Comparison of ENCODE assay signal across 10 cellular contexts in the genomic region with DNA sequence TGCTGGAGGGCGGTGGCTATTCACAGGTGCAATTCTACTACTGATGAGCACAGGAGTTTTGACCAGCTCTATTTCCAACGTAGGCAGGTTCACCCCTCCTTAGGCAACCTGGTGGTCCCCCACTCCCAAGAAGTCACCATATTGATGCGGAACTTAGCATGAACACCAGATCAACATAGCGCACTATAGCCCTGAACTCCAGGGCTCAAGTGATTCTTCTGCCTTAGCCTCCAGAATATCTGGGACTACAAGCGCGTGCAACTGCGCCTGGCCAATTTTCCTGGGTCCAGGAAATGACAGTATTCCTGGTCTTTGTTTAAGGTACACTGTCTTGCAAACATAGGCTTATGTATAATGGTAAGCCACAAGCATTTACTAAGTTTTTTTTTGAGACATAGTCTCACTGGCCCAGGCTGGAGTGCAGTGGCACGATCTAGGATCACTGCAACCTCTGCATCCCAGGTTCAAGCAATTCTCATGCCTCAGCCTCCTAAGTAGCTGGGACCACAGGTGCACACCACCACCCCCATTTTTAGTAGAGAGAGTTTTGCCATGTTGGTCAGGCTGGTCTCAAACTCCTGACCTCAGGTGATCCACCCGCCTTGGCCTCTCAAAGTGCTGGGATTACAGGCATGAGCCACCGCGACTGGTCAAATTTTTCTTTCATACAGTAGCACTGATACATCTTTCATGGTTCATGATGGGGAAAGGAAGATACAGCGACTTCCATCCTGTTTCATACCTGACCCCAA. TPM values are rescaled to one million over a fixed set of nuclear protein-coding genes. Genes with fewer than 3 reads are reported as not detected.
DNase-seq lines count a peak whose midpoint lies in the region; ATAC-seq and TF ChIP-seq lines count a peak whose summit lies in the region.
"Had no signal": no experiment of that assay in that cellular context is flagged by ENCODE, and none has a peak within 500 bp of the region (broad histone marks: within the 10 kb centered on the region; RNA-seq: fewer than 3 reads in every experiment).

No MANE protein-coding gene starts in this region.

- no peak for TF ChIP-seq CTCF in left ventricle myocardium inferior (IDR thresholded peaks at IDR 0.05; ENCODE audit: borderline replicate concordance)

- H3K27me3 Mint-ChIP-seq in central memory CD8-positive, alpha-beta T cell: no peaks in the 10 kb centered on the region

- peaks cover 17% of the 10 kb centered on the region for H3K36me3 ChIP-seq in left ventricle myocardium inferior
- H3K36me3 ChIP-seq in muscle layer of duodenum (ENCODE audit: control insufficient read depth in 1 of 2, insufficient read depth in 2 of 2, low read length in 2 of 2): peaks cover 0 to 20% of the 10 kb centered on the region in 2 donors
- H3K36me3 ChIP-seq in aorta (ENCODE audit: control insufficient read depth in 1 of 2, insufficient read depth in 2 of 2, low read length in 1 of 2): no peaks in the 10 kb centered on the region

- intact Hi-C loops in left ventricle myocardium inferior (cut with micrococcal nuclease): no loop called here
- intact Hi-C loops in Right ventricle myocardium inferior (cut with DNase I): loop anchor here (10.0 kb wide), 1 partner anchor 248 kb away; no protein-coding TSS in a partner anchor
- intact Hi-C loops in aorta (cut with DNase I): loop anchor here in 1 of 2 donors (10.0 kb wide), 1 partner anchor 408 kb away; a partner anchor contains a TSS

- H3K4me1 Mint-ChIP-seq in central memory CD8-positive, alpha-beta T cell: peaks cover 75% of the 10 kb centered on the region

- no peak for DNase-seq in left ventricle myocardium inferior
- DNase-seq in Right ventricle myocardium inferior (ENCODE audit: missing footprints): no peak
- DNase-seq in central memory CD8-positive, alpha-beta T cell (ENCODE audit: low spot score in 2 of 2): no peak
- DNase-seq in aorta: peak in 1 of 2 donors; percentile 50
- no peak for DNase-seq in AG08396 (ENCODE audit: low spot score)
- DNase-seq in AG08395 (ENCODE audit: low spot score): no peak

- no peak for ATAC-seq in Right ventricle myocardium inferior
- no peak for ATAC-seq in central memory CD8-positive, alpha-beta T cell (replicated peaks; ENCODE audit: extremely low read depth, poor library complexity, severe bottlenecking)
- no peak for ATAC-seq in aorta (ENCODE audit: low FRiP score)
- no peak for ATAC-seq in esophagus mucosa

- H3K27me3 ChIP-seq in left ventricle myocardium inferior (ENCODE audit: low read depth): no peaks in the 10 kb centered on the region
- H3K27me3 ChIP-seq in muscle layer of duodenum (ENCODE audit: low read depth, low read length): no peaks in the 10 kb centered on the region
- no peaks in the 10 kb centered on the region for H3K27me3 ChIP-seq in aorta (ENCODE audit: control insufficient read depth in 1 of 2, insufficient read depth in 2 of 2, low read length in 1 of 2)
- H3K27me3 ChIP-seq: SJSA1 had no signal

- no peaks in the 10 kb centered on the region for H3K9me3 ChIP-seq in left ventricle myocardium inferior (replicated peaks)
- no peaks in the 10 kb centered on the region for H3K9me3 ChIP-seq in muscle layer of duodenum (ENCODE audit: control insufficient read depth in 1 of 2, low read length in 2 of 2)
- H3K9me3 ChIP-seq in aorta (ENCODE audit: control insufficient read depth, low read length): no peaks in the 10 kb centered on the region
- H3K9me3 ChIP-seq: SJSA1 had no signal

- peak overlapping the region; percentile 99 for H3K4me3 Mint-ChIP-seq in central memory CD8-positive, alpha-beta T cell

- H3K9me3 Mint-ChIP-seq in central memory CD8-positive, alpha-beta T cell: no peaks in the 10 kb centered on the region

- peaks cover 56% of the 10 kb centered on the region for H3K36me3 Mint-ChIP-seq in central memory CD8-positive, alpha-beta T cell (ENCODE audit: insufficient read depth)

- WGBS in aorta, 2 donors: 70% methylated on average over 12 of the region's 12 CpGs

- H3K4me3 ChIP-seq in left ventricle myocardium inferior: peak overlapping the region; percentile 56
- peak overlapping the region; percentile 45 to 52 for H3K4me3 ChIP-seq in muscle layer of duodenum (ENCODE audit: low read depth in 1 of 2, low read length in 2 of 2)
- H3K4me3 ChIP-seq in aorta (ENCODE audit: low read length in 2 of 2): no peak overlapping the region
- H3K4me3 ChIP-seq: SJSA1 had no signal

- H3K27ac Mint-ChIP-seq in central memory CD8-positive, alpha-beta T cell (ENCODE audit: low read depth): peak overlapping the region; percentile 93

- H3K27ac ChIP-seq in left ventricle myocardium inferior (replicated peaks) (peak overlapping the region; percentile 96), muscle layer of duodenum (ENCODE audit: low read length) (peak overlapping the region; percentile 88), aorta (ENCODE audit: low read depth in 1 of 2, low read length in 2 of 2) (peak overlapping the region; percentile 39 to 92)

- H3K4me1 ChIP-seq in left ventricle myocardium inferior: peaks cover 97% of the 10 kb centered on the region
- peaks cover 49 to 81% of the 10 kb centered on the region in 2 donors for H3K4me1 ChIP-seq in muscle layer of duodenum (ENCODE audit: control insufficient read depth in 1 of 2, insufficient read depth in 2 of 2, low read length in 2 of 2)
- H3K4me1 ChIP-seq in aorta (ENCODE audit: control insufficient read depth in 1 of 2, insufficient read depth in 2 of 2, low read length in 2 of 2): peaks cover 2 to 15% of the 10 kb centered on the region in 2 donors

RNA-seq across cellular contexts. Expression of a gene that starts 12.6 kb away (rescaled TPM):
- total RNA-seq in left ventricle myocardium inferior: 97.0 TPM
- 99.7 TPM for total RNA-seq in Right ventricle myocardium inferior
- total RNA-seq in aorta: 100 to 1,000 TPM; 247 to 533 TPM
- polyA plus RNA-seq in aorta: 100 to 1,000 TPM; 146 to 200 TPM
- 169 TPM for total RNA-seq in esophagus mucosa

RNA-seq across cellular contexts. Expression of a gene that starts 17.6 kb away (rescaled TPM):
- total RNA-seq in left ventricle myocardium inferior: 46.3 TPM
- total RNA-seq in Right ventricle myocardium inferior: 80.3 TPM
- 10 to 100 TPM; 94.4 to 98.0 TPM for total RNA-seq in aorta
- polyA plus RNA-seq in aorta: 10 to 100 TPM in 1 of 2 donors, 1 to 10 TPM in 1; 8.8 to 50.4 TPM
- total RNA-seq in esophagus mucosa: 42.9 TPM

RNA-seq across cellular contexts. Expression of a gene that starts 51.2 kb away (rescaled TPM):
- total RNA-seq in left ventricle myocardium inferior: 0.44 TPM
- total RNA-seq in Right ventricle myocardium inferior: not detected
- total RNA-seq in aorta: under 1 TPM in 1 of 2 donors, not detected in 1; 0.99 TPM
- 1 to 10 TPM in 1 of 2 donors, not detected in 1; 1.1 TPM for polyA plus RNA-seq in aorta
- total RNA-seq in esophagus mucosa: 1.6 TPM
- total RNA-seq: epithelial cell of proximal tubule, SJSA1 had no signal

RNA-seq across cellular contexts. Expression of a gene that starts 58.9 kb away (rescaled TPM):
- total RNA-seq in left ventricle myocardium inferior (20.1 TPM), Right ventricle myocardium inferior (24.1 TPM), aorta (10 to 100 TPM; 26.3 to 57.6 TPM), esophagus mucosa (438 TPM)
- 10 to 100 TPM in 1 of 2 donors, 1 to 10 TPM in 1; 8.1 to 32.6 TPM for polyA plus RNA-seq in aorta

Comparison
In these comparisons a context has a peak if more than half of its experiments do, and no peak if none do; other contexts are left out.
1. H3K4me3 ChIP-seq: peak in left ventricle myocardium inferior (single experiment) and muscle layer of duodenum (2 of 2); none in aorta (0 of 2).
2. Peak in every context shown above with its lines, with median percentiles within 50 percentile points of each other: H3K27ac ChIP-seq.